In the genomic region with DNA sequence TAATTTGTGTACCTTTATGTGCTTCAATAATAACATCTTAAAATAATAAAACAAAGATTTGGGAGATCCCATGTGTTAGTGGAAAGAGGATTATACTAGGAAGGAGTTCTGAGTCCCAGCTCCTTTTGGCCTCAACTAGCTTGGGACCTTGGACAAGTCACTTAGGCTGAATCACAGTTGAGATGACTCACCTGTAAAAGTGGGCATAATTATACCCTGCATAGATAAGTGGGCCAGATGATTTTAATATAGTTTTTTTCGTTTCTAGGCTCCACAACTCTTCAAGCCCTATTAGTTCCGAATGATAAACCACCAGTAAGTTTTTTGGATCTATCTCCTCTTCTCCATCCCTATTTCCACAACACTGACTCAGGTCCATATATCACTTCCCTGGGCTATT, we compare ENCODE assay signal across 1 cellular context.
TF ChIP-seq lines count a peak whose summit lies in the region.

No MANE protein-coding gene starts in this region.

TF ChIP-seq in endothelial cell of umbilical vein, 7 proteins besides CTCF, POLR2A, EP300 and RAD21:
- TF ChIP-seq POLR2AphosphoS5 (IDR thresholded peaks at IDR 0.05; ENCODE audit: insufficient read depth, low read depth, low read length) = no peak
- no peak for TF ChIP-seq EZH2 (IDR thresholded peaks at IDR 0.05; ENCODE audit: borderline replicate concordance, low read depth, low read length, severe bottlenecking)
- no peak for TF ChIP-seq MYC (IDR thresholded peaks at IDR 0.05; ENCODE audit: low read depth, low read length)
- no peak for TF ChIP-seq GATA2 (IDR thresholded peaks at IDR 0.05; ENCODE audit: insufficient read depth, insufficient read length, low read depth, low read length)
- no peak for TF ChIP-seq FOS (IDR thresholded peaks at IDR 0.05; ENCODE audit: borderline replicate concordance, insufficient read depth, low read length)
- no peak for TF ChIP-seq JUN (IDR thresholded peaks at IDR 0.05; ENCODE audit: borderline replicate concordance, insufficient read depth, insufficient read length, low read depth)
- TF ChIP-seq, protein P1, sequence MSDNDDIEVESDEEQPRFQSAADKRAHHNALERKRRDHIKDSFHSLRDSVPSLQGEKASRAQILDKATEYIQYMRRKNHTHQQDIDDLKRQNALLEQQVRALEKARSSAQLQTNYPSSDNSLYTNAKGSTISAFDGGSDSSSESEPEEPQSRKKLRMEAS (IDR thresholded peaks at IDR 0.05; ENCODE audit: insufficient read depth, insufficient read length) = no peak
